ENCODE assay signal across 13 cellular contexts in genomic region chr14:77007339-77007974, GRCh38. TPM values are rescaled to one million over a fixed set of nuclear protein-coding genes. Genes with fewer than 3 reads are reported as not detected.
A peak's percentile ranks its signal among the peaks of the same experiment; 100 is the strongest.
DNase-seq lines count a peak whose midpoint lies in the region; ATAC-seq, FAIRE-seq and TF ChIP-seq lines count a peak whose summit lies in the region.
"Had no signal": no experiment of that assay in that cellular context is flagged by ENCODE, and none has a peak within 500 bp of the region (broad histone marks: within the 10 kb centered on the region; RNA-seq: fewer than 3 reads in every experiment).

No MANE protein-coding gene starts in this region.

- H3K4me3 ChIP-seq in heart left ventricle (no peak overlapping the region), right cardiac atrium (ENCODE audit: low read length) (no peak overlapping the region), H1 (ENCODE audit: extremely low read depth in 1 of 4, insufficient read depth in 2 of 4, low read depth in 3 of 4, low read length in 4 of 4) (no peak overlapping the region), neuronal stem cell (ENCODE audit: low read length in 2 of 2) (no peak overlapping the region), vagina (no peak overlapping the region)
- H3K4me3 ChIP-seq: A549 had no signal

- H3K4ac ChIP-seq in H1 (replicated peaks; ENCODE audit: insufficient read length, low read depth, low read length), result no peak overlapping the region
- H3K4ac ChIP-seq in neuronal stem cell (ENCODE audit: low read length), result no peak overlapping the region

- no peaks in the 10 kb centered on the region for H3K9me3 ChIP-seq in heart left ventricle
- no peaks in the 10 kb centered on the region for H3K9me3 ChIP-seq in right cardiac atrium (ENCODE audit: control insufficient read depth, low read length)
- H3K9me3 ChIP-seq in H1 (ENCODE audit: insufficient read depth in 2 of 2, low read depth in 1 of 2, low read length in 1 of 2), result no peaks in the 10 kb centered on the region
- no peaks in the 10 kb centered on the region for H3K9me3 ChIP-seq in neuronal stem cell (replicated peaks in 1 of 2; ENCODE audit: control insufficient read depth in 2 of 2, insufficient read depth in 1 of 2, low read depth in 1 of 2, low read length in 2 of 2)
- H3K9me3 ChIP-seq in vagina, result no peaks in the 10 kb centered on the region
- H3K9me3 ChIP-seq: A549 had no signal

- H4K8ac ChIP-seq in H1 (ENCODE audit: extremely low read depth, insufficient read depth, low read length) (no peak overlapping the region), neuronal stem cell (ENCODE audit: low read depth, low read length) (no peak overlapping the region)

- POLR2A ChIA-PET in H1 (lab: Charles Lee; ENCODE audit: partially characterized antibody), result interaction anchor here (0.9 to 3.1 kb wide), 5 partner anchors 12 to 45 kb away, joined by 3 to 8 read pairs (median 4); no protein-coding TSS in a partner anchor

- H4K5ac ChIP-seq in H1 (ENCODE audit: insufficient read length, low read depth, low read length), result no peak overlapping the region

- no peak overlapping the region; the same call in 1 of the 2 replicates for H2BK20ac ChIP-seq in H1 (ENCODE audit: low read length)

- H2AK5ac ChIP-seq in H1 (ENCODE audit: low read depth, low read length) (no peak overlapping the region; the same call in 1 of the 2 replicates), neuronal stem cell (ENCODE audit: low read depth, low read length) (no peak overlapping the region)

- no peak overlapping the region for H3K56ac ChIP-seq in H1 (replicated peaks; ENCODE audit: insufficient read length, low read depth, low read length)

- CTCF ChIA-PET in H1 (lab: Charles Lee; ENCODE audit: partially characterized antibody), result interaction anchor here (0.6 to 25.2 kb wide), 8 partner anchors 8 to 135 kb away, joined by 3 to 280 read pairs (median 5); no protein-coding TSS in a partner anchor

- no peak overlapping the region for H2BK15ac ChIP-seq in H1 (ENCODE audit: low read length)
- H2BK15ac ChIP-seq in neuronal stem cell (ENCODE audit: low read length), result no peak overlapping the region

- peaks cover 6% of the 10 kb centered on the region for H3K4me1 Mint-ChIP-seq in activated naive CD8-positive, alpha-beta T cell treated with anti-CD3 and anti-CD28 coated beads, Interleukin-2, amount 50 U/mL, for 24 hours

- TF ChIP-seq CTCF in heart left ventricle (IDR thresholded peaks at IDR 0.05) (no peak), H1 (IDR thresholded peaks at IDR 0.05; ENCODE audit: control extremely low read depth in 1 of 3, insufficient read depth in 1 of 3, low read depth in 1 of 3, low read length in 3 of 3) (no peak), vagina (IDR thresholded peaks at IDR 0.05) (no peak)

- no peaks in the 10 kb centered on the region for H3K36me3 ChIP-seq in heart left ventricle
- no peaks in the 10 kb centered on the region for H3K36me3 ChIP-seq in H1 (ENCODE audit: control insufficient read depth in 2 of 4, insufficient read depth in 4 of 4, low read length in 3 of 4)
- no peaks in the 10 kb centered on the region for H3K36me3 ChIP-seq in neuronal stem cell (replicated peaks in 1 of 2; ENCODE audit: control insufficient read depth in 2 of 2, insufficient read depth in 2 of 2, low read length in 2 of 2)
- no peaks in the 10 kb centered on the region for H3K36me3 ChIP-seq in vagina

- H3K4me1 ChIP-seq in heart left ventricle, result peaks cover 0 to 23% (median 14%) of the 10 kb centered on the region in 12 donors
- H3K4me1 ChIP-seq in right cardiac atrium (ENCODE audit: control insufficient read depth, insufficient read depth, low read length), result peaks cover 6% of the 10 kb centered on the region
- H3K4me1 ChIP-seq in H1 (replicated peaks in 1 of 4; ENCODE audit: control insufficient read depth in 3 of 4, insufficient read depth in 4 of 4, low read length in 3 of 4), result peaks cover 8 to 31% (median 15%) of the 10 kb centered on the region in 4 experiments; a peak in 6 of 7 replicates
- peaks cover 5 to 26% of the 10 kb centered on the region in 2 donors for H3K4me1 ChIP-seq in neuronal stem cell (ENCODE audit: control insufficient read depth in 2 of 2, insufficient read depth in 1 of 2, low read depth in 1 of 2, low read length in 2 of 2)
- peaks cover 44% of the 10 kb centered on the region for H3K4me1 ChIP-seq in vagina

- intact Hi-C loops in heart left ventricle (cut with DNase I), result loop anchor here in 2 of 10 donors (5.0 kb wide), 2 partner anchors 40 to 45 kb away; no protein-coding TSS in a partner anchor
- intact Hi-C loops in right cardiac atrium (cut with DNase I), result no loop called here
- intact Hi-C loops in vagina (cut with DNase I), result no loop called here

- peak overlapping the region in 10 of 12 donors; percentile 30 to 68 (median 44) for H3K27ac ChIP-seq in heart left ventricle
- H3K27ac ChIP-seq in right cardiac atrium (ENCODE audit: low read length), result no peak overlapping the region
- no peak overlapping the region for H3K27ac ChIP-seq in H1 (ENCODE audit: low read depth, low read length)
- no peak overlapping the region for H3K27ac ChIP-seq in neuronal stem cell (replicated peaks; ENCODE audit: low read length)
- peak overlapping the region; percentile 69 for H3K27ac ChIP-seq in vagina

- FAIRE-seq in H1 (lab: Jason Lieb, UNC), result no peak
- FAIRE-seq: A549 had no signal

- H3K27me3 Mint-ChIP-seq in activated naive CD8-positive, alpha-beta T cell treated with anti-CD3 and anti-CD28 coated beads, Interleukin-2, amount 50 U/mL, for 24 hours, result no peaks in the 10 kb centered on the region

- H3K27ac Mint-ChIP-seq in activated naive CD8-positive, alpha-beta T cell treated with anti-CD3 and anti-CD28 coated beads, Interleukin-2, amount 50 U/mL, for 24 hours, result no peak overlapping the region

- no peak overlapping the region for H3K14ac ChIP-seq in H1 (ENCODE audit: insufficient read length)
- H3K14ac ChIP-seq in neuronal stem cell (ENCODE audit: low read length), result no peak overlapping the region

- no peaks in the 10 kb centered on the region for H3K79me2 ChIP-seq in H1 (ENCODE audit: control insufficient read depth in 1 of 2, insufficient read depth in 2 of 2, low read length in 2 of 2)

- H3K27me3 ChIP-seq in heart left ventricle (no peaks in the 10 kb centered on the region), right cardiac atrium (ENCODE audit: control insufficient read depth, insufficient read depth) (no peaks in the 10 kb centered on the region), H1 (replicated peaks in 1 of 4; ENCODE audit: control insufficient read depth in 3 of 4, extremely low read depth in 1 of 4, insufficient read depth in 3 of 4, low read length in 3 of 4) (no peaks in the 10 kb centered on the region), neuronal stem cell (ENCODE audit: control insufficient read depth in 3 of 3, insufficient read depth in 3 of 3, low read depth in 1 of 3, low read length in 3 of 3) (peaks cover 0 to 8% (median 0%) of the 10 kb centered on the region in 3 experiments), vagina (no peaks in the 10 kb centered on the region)

- H4K20me1 ChIP-seq in H1 (replicated peaks in 1 of 2; ENCODE audit: control insufficient read depth in 1 of 2, insufficient read depth in 2 of 2, low read length in 2 of 2), result no peaks in the 10 kb centered on the region

- no peaks in the 10 kb centered on the region for H3K9me3 Mint-ChIP-seq in activated naive CD8-positive, alpha-beta T cell treated with anti-CD3 and anti-CD28 coated beads, Interleukin-2, amount 50 U/mL, for 24 hours

- H3K18ac ChIP-seq in H1 (ENCODE audit: extremely low read depth, low read length) (0 out of 2 replicates have a peak overlapping the region, but pooled peaks have one; percentile 13), neuronal stem cell (ENCODE audit: low read length) (no peak overlapping the region)

- no peak overlapping the region for H3K23ac ChIP-seq in H1 (ENCODE audit: insufficient read length)
- no peak overlapping the region for H3K23ac ChIP-seq in neuronal stem cell (ENCODE audit: low read depth, low read length, poor library complexity)

- peak overlapping the region; percentile 41; the same call in 1 of the 2 replicates for H2BK5ac ChIP-seq in H1 (ENCODE audit: low read depth, low read length)
- no peak overlapping the region for H2BK5ac ChIP-seq in neuronal stem cell (ENCODE audit: low read length)

- no peak for TF ChIP-seq RAD21 in H1 (IDR thresholded peaks at IDR 0.05 in 1 of 2, conservative IDR thresholded peaks at IDR 0.05 in 1 of 2; ENCODE audit: low read depth in 2 of 2, low read length in 2 of 2)

- H4K91ac ChIP-seq in H1 (replicated peaks; ENCODE audit: insufficient read length, low read length) (no peak overlapping the region), neuronal stem cell (ENCODE audit: low read depth, low read length, poor library complexity) (no peak overlapping the region)

- no peak overlapping the region for H3K9ac ChIP-seq in H1 (replicated peaks in 1 of 4; ENCODE audit: extremely low read depth in 1 of 4, low read depth in 3 of 4, low read length in 3 of 4)
- H3K9ac ChIP-seq in neuronal stem cell (ENCODE audit: low read depth, low read length, poor library complexity), result no peak overlapping the region

- TF ChIP-seq POLR2A in heart left ventricle (IDR thresholded peaks at IDR 0.05) (no peak), H1 (IDR thresholded peaks at IDR 0.05; ENCODE audit: control extremely low read depth in 1 of 2, low read depth in 2 of 2, low read length in 2 of 2) (no peak), vagina (IDR thresholded peaks at IDR 0.05) (no peak)

- H2AFZ ChIP-seq in H1 (ENCODE audit: low read length), result no peak overlapping the region
- peak overlapping the region; percentile 17 for H2AFZ ChIP-seq in neuronal stem cell (ENCODE audit: low read length)

- no peak for TF ChIP-seq EP300 in H1 (IDR thresholded peaks at IDR 0.05; ENCODE audit: borderline replicate concordance in 1 of 2, low read depth in 2 of 2, low read length in 2 of 2)

- H2BK12ac ChIP-seq in H1 (ENCODE audit: low read depth, low read length) (no peak overlapping the region), neuronal stem cell (ENCODE audit: low read length) (no peak overlapping the region)

- no peak overlapping the region for H2BK120ac ChIP-seq in H1 (replicated peaks; ENCODE audit: low read depth, low read length)
- H2BK120ac ChIP-seq in neuronal stem cell (ENCODE audit: low read depth, low read length), result no peak overlapping the region

- H3K4me2 ChIP-seq in H1 (ENCODE audit: insufficient read depth in 1 of 2, low read depth in 2 of 2, low read length in 2 of 2) (no peak overlapping the region), neuronal stem cell (ENCODE audit: insufficient read depth, low read length, poor library complexity, severe bottlenecking) (no peak overlapping the region)
- H3K4me2 ChIP-seq: A549 had no signal

- WGBS in heart left ventricle, 4 donors, result 86 to 93% (median 90%) methylated on average over 17 of the region's 17 CpGs
- 85% methylated on average over 17 of the region's 17 CpGs for WGBS in right cardiac atrium
- WGBS in H1 (ENCODE audit: extremely low coverage in 1 of 2, insufficient coverage in 1 of 2, insufficient read length in 1 of 2, insufficient replicate concordance in 2 of 2, low coverage in 1 of 2, low lambda C conversion rate in 2 of 2, missing lambda C conversion rate in 1 of 2), 2 experiments, result 79% methylated on average over 16 of the region's 17 CpGs; no CpG with 5 or more reads in 1 of the 2 experiments
- WGBS in neuronal stem cell (ENCODE audit: extremely low coverage in 2 of 2, insufficient read length in 2 of 2, insufficient replicate concordance in 1 of 2), 2 donors, result no CpG with 5 or more reads among the region's 17 CpGs

- ATAC-seq in heart left ventricle (no peak), right cardiac atrium (no peak), GM21515 (IDR thresholded peaks at IDR 0.05; ENCODE audit: unreplicated experiment) (no peak)
- no peak for ATAC-seq in activated naive CD8-positive, alpha-beta T cell treated with anti-CD3 and anti-CD28 coated beads, Interleukin-2, amount 50 U/mL, for 24 hours
- ATAC-seq: stimulated activated naive CD8-positive, alpha-beta T cell treated with anti-CD3 and anti-CD28 coated beads, Interleukin-15, Interleukin-2, amounts not matched to agents 100 U/mL and 50 U/mL, for 24 hours had no signal

- H3K79me1 ChIP-seq in H1 (ENCODE audit: low read depth, low read length) (peaks cover 3% of the 10 kb centered on the region; the same call in 1 of the 2 replicates), neuronal stem cell (ENCODE audit: low read depth, low read length) (no peaks in the 10 kb centered on the region)

- H3K4me3 Mint-ChIP-seq in activated naive CD8-positive, alpha-beta T cell treated with anti-CD3 and anti-CD28 coated beads, Interleukin-2, amount 50 U/mL, for 24 hours, result no peak overlapping the region

- H3K23me2 ChIP-seq in H1 (ENCODE audit: low read depth, low read length), result no peaks in the 10 kb centered on the region; the same call in 1 of the 2 replicates

- DNase-seq in heart left ventricle (no peak), right cardiac atrium (no peak), H1 (ENCODE audit: low read depth in 1 of 2, low spot score in 2 of 2) (no peak), neuronal stem cell (ENCODE audit: low spot score) (no peak), vagina (ENCODE audit: extremely low spot score in 2 of 2) (no peak), DMS114 treated with DMSO at 0.1 percent for 48 hours (lab: John Stamatoyannopoulos, UW; ENCODE audit: unreplicated experiment) (no peak)
- no peak for DNase-seq in activated naive CD8-positive, alpha-beta T cell treated with anti-CD3 and anti-CD28 coated beads, Interleukin-2, amount 50 U/mL, for 24 hours
- DNase-seq: left cardiac atrium; NCI-H1694 treated with DMSO at 0.1 percent for 48 hours; stimulated activated CD4-positive, alpha-beta T cell treated with anti-CD3 and anti-CD28 coated beads, Interleukin-4, amount 100 ng/mL, for 1 hour; stimulated activated naive CD8-positive, alpha-beta T cell treated with anti-CD3 and anti-CD28 coated beads, Interleukin-15, Interleukin-2, amounts not matched to agents 100 U/mL and 50 U/mL, for 24 hours had no signal

- H3K36me3 Mint-ChIP-seq in activated naive CD8-positive, alpha-beta T cell treated with anti-CD3 and anti-CD28 coated beads, Interleukin-2, amount 50 U/mL, for 24 hours (ENCODE audit: low read depth), result no peaks in the 10 kb centered on the region

RNA-seq across cellular contexts. Expression of gene IRF2BPL, which starts 21.1 kb away (rescaled TPM):
- total RNA-seq in heart left ventricle (10 to 100 TPM; 31.7 to 59.2 (median 36.7) TPM), right cardiac atrium (10 to 100 TPM; 43.5 to 61.2 (median 51.5) TPM), vagina (51.1 TPM)
- polyA plus RNA-seq in heart left ventricle (10 to 100 TPM in 1 of 2 donors, 1 to 10 TPM in 1; 7.5 to 24.4 TPM), right cardiac atrium (22.0 TPM), H1 (2011; rRNA removed) (18.8 and 32.1 TPM in 2 replicates)
- 57.0 and 59.6 TPM in 2 replicates for total RNA-seq in H1 (2021; fragmentation: NEBNext Ultra II Directional; extraction: Animal tissue kit (Norgen Biotek cat#: 25700))
- polyA plus RNA-seq in H1 (2011; cell fraction: cytosol; rRNA removed), result 22.0 TPM
- 27.5 TPM for polyA plus RNA-seq in H1 (2011; cell fraction: nucleus; rRNA removed)
- 36.5 to 43.3 TPM (median 39.3 TPM) in 4 replicates for polyA plus RNA-seq in H1 (2012, experiment 1 of 2)
- polyA plus RNA-seq in H1 (2012, experiment 2 of 2), result 26.8 TPM
- polyA plus RNA-seq in H1 (2013, experiment 1 of 2), result 21.9 TPM
- polyA plus RNA-seq in H1 (2013, experiment 2 of 2), result 22.6 TPM
- polyA minus RNA-seq in H1 (2011; rRNA and poly(A)+ RNA removed), result 7.7 and 12.6 TPM in 2 replicates
- polyA minus RNA-seq in H1 (2011; cell fraction: cytosol; rRNA and poly(A)+ RNA removed), result 47.4 TPM
- 25.9 TPM for polyA minus RNA-seq in H1 (2011; cell fraction: nucleus; rRNA and poly(A)+ RNA removed)
- polyA plus RNA-seq in neuronal stem cell (2013, experiment 1 of 2), result 12.3 TPM
- 12.4 TPM for polyA plus RNA-seq in neuronal stem cell (2013, experiment 2 of 2)

Comparison
In these comparisons a context has a peak if more than half of its experiments do, and no peak if none do; other contexts are left out.
1. H3K27ac ChIP-seq: peak in heart left ventricle (10 of 12) and vagina (single experiment); none in right cardiac atrium (single experiment), H1 (single experiment) and neuronal stem cell (single experiment).